Comparison of ENCODE assay signal across 10 cellular contexts in genomic region chr17:12973496-12974318, GRCh38. TPM values are rescaled to one million over a fixed set of nuclear protein-coding genes. Genes with fewer than 3 reads are reported as not detected.
DNase-seq lines count a peak whose midpoint lies in the region; TF ChIP-seq lines count a peak whose summit lies in the region.
"Had no signal": no experiment of that assay in that cellular context is flagged by ENCODE, and none has a peak within 500 bp of the region (broad histone marks: within the 10 kb centered on the region; RNA-seq: fewer than 3 reads in every experiment).

No MANE protein-coding gene starts in this region.

- H4K8ac ChIP-seq in mesenchymal stem cell (ENCODE audit: low read length): no peak overlapping the region

- peaks cover 0 to 1% of the 10 kb centered on the region in 2 donors for H3K36me3 Mint-ChIP-seq in CD14-positive monocyte

- no peaks in the 10 kb centered on the region for H3K9me3 ChIP-seq in MG63
- no peaks in the 10 kb centered on the region for H3K9me3 ChIP-seq in mesenchymal stem cell (ENCODE audit: control insufficient read depth, low read length)
- H3K9me3 ChIP-seq in testis: no peaks in the 10 kb centered on the region

- peaks cover 26 to 35% (median 31%) of the 10 kb centered on the region in 3 donors for H3K27me3 Mint-ChIP-seq in CD14-positive monocyte (ENCODE audit: low read depth in 3 of 3)

- H3K27ac ChIP-seq in mesenchymal stem cell (ENCODE audit: low read length, poor library complexity, severe bottlenecking) (no peak overlapping the region), testis (no peak overlapping the region)

- peak overlapping the region in 1 of 2 experiments; percentile 49 for H3K14ac ChIP-seq in mesenchymal stem cell (ENCODE audit: low read length in 2 of 2)

- peak overlapping the region; percentile 7 for H2BK120ac ChIP-seq in mesenchymal stem cell (ENCODE audit: low read depth, low read length)

- H2BK5ac ChIP-seq in mesenchymal stem cell (ENCODE audit: low read depth, low read length, poor library complexity, severe bottlenecking): no peak overlapping the region

- H3K27me3 ChIP-seq in MG63: no peaks in the 10 kb centered on the region
- peaks cover 9 to 24% of the 10 kb centered on the region in 2 experiments for H3K27me3 ChIP-seq in mesenchymal stem cell (ENCODE audit: control insufficient read depth in 1 of 2, insufficient read depth in 1 of 2, low read length in 2 of 2)
- no peaks in the 10 kb centered on the region for H3K27me3 ChIP-seq in testis

- no peak overlapping the region for H2BK15ac ChIP-seq in mesenchymal stem cell (ENCODE audit: low read depth, poor library complexity, severe bottlenecking)

- H2AK5ac ChIP-seq in mesenchymal stem cell (ENCODE audit: low read length, severe bottlenecking): no peak overlapping the region

- H3K4me1 Mint-ChIP-seq in CD14-positive monocyte: no peaks in the 10 kb centered on the region

- no peak overlapping the region for H2AFZ ChIP-seq in mesenchymal stem cell (ENCODE audit: low read depth, low read length)

- H3K36me3 ChIP-seq in MG63 (no peaks in the 10 kb centered on the region), mesenchymal stem cell (ENCODE audit: control insufficient read depth in 1 of 2, insufficient read depth in 2 of 2, low read depth in 1 of 2, low read length in 2 of 2) (no peaks in the 10 kb centered on the region), testis (ENCODE audit: low read depth, missing control alignments) (no peaks in the 10 kb centered on the region)

- peak; percentile 63 for DNase-seq in MG63
- DNase-seq in epithelial cell of proximal tubule (ENCODE audit: low read depth): no peak
- DNase-seq in mesenchymal stem cell: no peak
- peak; percentile 28 for DNase-seq in testis
- no peak for DNase-seq in GM20000 (ENCODE audit: low spot score)
- DNase-seq in stimulated activated CD4-positive, alpha-beta T cell treated with anti-CD3 and anti-CD28 coated beads, Interleukin-1b, Interleukin-23, amount 100 ng/mL, for 48 hours: no peak
- DNase-seq in medulla oblongata (ENCODE audit: extremely low spot score): no peak
- no peak for DNase-seq in CD14-positive monocyte (ENCODE audit: low spot score)
- DNase-seq: midbrain, T-helper 17 cell had no signal

- peak overlapping the region; percentile 41 for H3K9ac ChIP-seq in mesenchymal stem cell (ENCODE audit: low read length)

- 9% methylated on average over 30 of the region's 43 CpGs for WGBS in mesenchymal stem cell
- WGBS in testis, 2 donors: 6 to 11% methylated on average over 4 to 23 of the region's 43 CpGs

- no peak for TF ChIP-seq CTCF in epithelial cell of proximal tubule (conservative IDR thresholded peaks at IDR 0.05; ENCODE audit: low read depth, low read length)
- no peak for TF ChIP-seq CTCF in testis (IDR thresholded peaks at IDR 0.05)
- TF ChIP-seq CTCF in GM20000 (IDR thresholded peaks at IDR 0.05; ENCODE audit: extremely low read depth, missing control alignments): no peak
- TF ChIP-seq CTCF in CD14-positive monocyte (IDR thresholded peaks at IDR 0.05): no peak

- H3K4me1 ChIP-seq in mesenchymal stem cell (ENCODE audit: control insufficient read depth, insufficient read depth, low read depth, low read length) (peaks cover 14% of the 10 kb centered on the region), testis (peaks cover 7% of the 10 kb centered on the region)

- H3K27ac Mint-ChIP-seq in CD14-positive monocyte: no peak overlapping the region
- H3K27ac Mint-ChIP-seq: T-helper 17 cell had no signal

- H3K4me3 ChIP-seq in MG63 (no peak overlapping the region), epithelial cell of proximal tubule (ENCODE audit: low read depth, low read length) (peak overlapping the region; percentile 31), mesenchymal stem cell (ENCODE audit: insufficient read depth in 1 of 2, low read depth in 1 of 2, low read length in 2 of 2) (peak overlapping the region; percentile 47 to 70), testis (peak overlapping the region; percentile 21 to 38)

- no peak overlapping the region for H4K91ac ChIP-seq in mesenchymal stem cell (ENCODE audit: low read length)

- peak overlapping the region in 1 of 2 donors; percentile 73 for H3K4me3 Mint-ChIP-seq in CD14-positive monocyte
- H3K4me3 Mint-ChIP-seq: T-helper 17 cell had no signal

- intact Hi-C loops in testis (cut with DNase I; ENCODE audit: low total_unique reads) (no loop called here), CD14-positive monocyte (cut with micrococcal nuclease) (no loop called here)

- no peak overlapping the region for H3K23ac ChIP-seq in mesenchymal stem cell (ENCODE audit: low read length in 2 of 2)

- H3K4me2 ChIP-seq in mesenchymal stem cell (ENCODE audit: low read length, poor library complexity, severe bottlenecking): peak overlapping the region; percentile 95

- H2BK12ac ChIP-seq in mesenchymal stem cell (ENCODE audit: low read length in 2 of 2): no peak overlapping the region

- no peak for TF ChIP-seq POLR2A in testis (IDR thresholded peaks at IDR 0.05)

- no peak overlapping the region for H3K4ac ChIP-seq in mesenchymal stem cell (ENCODE audit: low read depth in 1 of 2, low read length in 2 of 2)

- peaks cover 1 to 10% (median 7%) of the 10 kb centered on the region in 7 donors for H3K9me3 Mint-ChIP-seq in CD14-positive monocyte

- no peak overlapping the region for H3K18ac ChIP-seq in mesenchymal stem cell (ENCODE audit: low read depth in 1 of 2, low read length in 2 of 2)

- no peaks in the 10 kb centered on the region for H3K79me1 ChIP-seq in mesenchymal stem cell (replicated peaks; ENCODE audit: low read length, poor library complexity, severe bottlenecking)

RNA-seq across cellular contexts. Expression of gene ELAC2, which starts 44.1 kb away (rescaled TPM):
- total RNA-seq in MG63 (2014; rRNA removed; shearing (Covaris generic); ENCODE audit: low replicate concordance): 32.8 and 58.4 TPM in 2 replicates
- total RNA-seq in epithelial cell of proximal tubule (75.4 and 115 TPM in 2 replicates), testis (100 to 1,000 TPM; 108 to 114 TPM)
- polyA plus RNA-seq in mesenchymal stem cell (2013, experiment 1 of 2): 35.5 TPM
- polyA plus RNA-seq in mesenchymal stem cell (2013, experiment 2 of 2): 37.2 TPM
- polyA plus RNA-seq in testis (ENCODE audit: insufficient read depth, low read depth, low replicate concordance) (65.0 TPM), CD14-positive monocyte (10 to 100 TPM; 24.2 to 26.0 TPM)

Comparison
In these comparisons a context has a peak if more than half of its experiments do, and no peak if none do; other contexts are left out.
1. DNase-seq: peak in MG63 (single experiment) and testis (single experiment); none in epithelial cell of proximal tubule (single experiment), mesenchymal stem cell (single experiment), GM20000 (single experiment), stimulated activated CD4-positive, alpha-beta T cell treated with anti-CD3 and anti-CD28 coated beads, Interleukin-1b, Interleukin-23, amount 100 ng/mL, for 48 hours (single experiment), medulla oblongata (single experiment) and CD14-positive monocyte (single experiment).